ENCODE assay signal across 7 cellular contexts in genomic region chr11:44565008-44565745, GRCh38.
A peak's percentile ranks its signal among the peaks of the same experiment; 100 is the strongest.
DNase-seq lines count a peak whose midpoint lies in the region; ATAC-seq and TF ChIP-seq lines count a peak whose summit lies in the region.

Gene CD82 (plus strand): TSS chr11:44565663. CDS start chr11:44594663, 29,000 bp downstream.

- ATAC-seq in GM18508 (IDR thresholded peaks at IDR 0.05; ENCODE audit: insufficient read depth, unreplicated experiment) (peak; percentile 38), HG03025 (IDR thresholded peaks at IDR 0.05; ENCODE audit: low FRiP score, unreplicated experiment) (peak; percentile 76)

- DNase-seq in NCI-H2029 treated with DMSO at 0.1 percent for 48 hours (lab: John Stamatoyannopoulos, UW) (peak; percentile 89), T1000 (lab: John Stamatoyannopoulos, UW) (peak; percentile 98), astrocyte of the hippocampus (ENCODE audit: low read depth, low spot score) (peak; percentile 100), hippocampal formation (lab: John Stamatoyannopoulos, UW) (peak; percentile 99 to 100), retinal pigment epithelial cell (ENCODE audit: low read depth) (peak; percentile 93)

- peak within 1 kb of the TSS; percentile 64 for H3K4me3 ChIP-seq in retinal pigment epithelial cell (ENCODE audit: low read length)

- peak; percentile 7 for TF ChIP-seq CTCF in retinal pigment epithelial cell (conservative IDR thresholded peaks at IDR 0.05; ENCODE audit: low read depth, low read length)

Comparison
In these comparisons a context has a peak if more than half of its experiments do, and no peak if none do; other contexts are left out.
1. Peak in every context shown above with its lines: DNase-seq, ATAC-seq and H3K4me3 ChIP-seq.